In the genomic region with DNA sequence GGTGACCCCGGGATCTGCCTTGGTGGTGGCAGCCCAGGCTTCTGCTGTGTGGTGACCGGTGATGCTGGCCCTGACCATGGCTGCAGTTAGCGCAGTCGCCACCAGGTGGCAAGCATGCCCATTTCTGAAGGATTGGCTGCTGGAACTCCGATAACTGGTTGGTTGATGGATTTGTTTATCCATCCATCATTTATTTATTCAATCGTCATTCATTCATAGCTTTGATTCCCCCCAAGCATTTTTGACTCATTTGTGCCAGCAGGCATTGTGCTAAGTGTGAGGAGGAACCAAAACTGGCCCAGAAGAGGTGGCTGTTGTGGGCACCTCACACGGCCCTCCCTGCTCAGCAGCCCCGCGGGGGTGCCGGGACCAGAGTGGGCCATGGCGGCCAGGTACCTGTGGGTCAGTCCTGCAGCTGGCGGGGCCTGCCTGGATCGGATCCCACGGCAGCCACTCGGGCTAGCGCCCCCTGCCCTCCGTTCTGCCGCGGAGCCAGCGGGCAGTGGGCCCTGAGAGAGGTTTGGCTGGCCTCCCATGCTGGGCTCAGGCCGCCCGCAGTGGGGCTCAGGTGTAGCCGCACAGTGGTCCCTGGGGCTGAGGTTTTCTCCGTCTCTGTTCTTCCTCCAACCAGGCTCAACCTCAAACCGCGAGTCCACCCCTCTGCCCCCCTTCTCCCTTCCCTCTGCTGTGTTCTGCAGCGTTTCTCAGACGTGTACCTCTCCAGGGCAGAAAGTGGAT, we compare ENCODE assay signal across 8 cellular contexts. TPM values are rescaled to one million over a fixed set of nuclear protein-coding genes. Genes with fewer than 3 reads are reported as not detected.
DNase-seq lines count a peak whose midpoint lies in the region; ATAC-seq, FAIRE-seq and TF ChIP-seq lines count a peak whose summit lies in the region.

No MANE protein-coding gene starts in this region.

- peak overlapping the region; percentile 4 to 31 for H3K4me2 ChIP-seq in H1 (ENCODE audit: insufficient read depth in 1 of 2, low read depth in 2 of 2, low read length in 2 of 2)

- 32% methylated on average over 23 of the region's 28 CpGs; no CpG with 5 or more reads in 1 of the 2 experiments for WGBS in H1 (ENCODE audit: extremely low coverage in 1 of 2, insufficient coverage in 1 of 2, insufficient read length in 1 of 2, insufficient replicate concordance in 2 of 2, low coverage in 1 of 2, low lambda C conversion rate in 2 of 2, missing lambda C conversion rate in 1 of 2), 2 experiments

- H3K27me3 ChIP-seq in H1 (replicated peaks in 1 of 4; ENCODE audit: control insufficient read depth in 3 of 4, extremely low read depth in 1 of 4, insufficient read depth in 3 of 4, low read length in 3 of 4) = 0 out of 7 replicates have a peak, but pooled peaks cover 0 to 5% (median 0%) of the 10 kb centered on the region in 4 experiments

- H3K79me2 ChIP-seq in H1 (ENCODE audit: control insufficient read depth in 1 of 2, insufficient read depth in 2 of 2, low read length in 2 of 2) = no peaks in the 10 kb centered on the region

- peak; percentile 82 to 85 for TF ChIP-seq RAD21 in H1 (IDR thresholded peaks at IDR 0.05 in 1 of 2, conservative IDR thresholded peaks at IDR 0.05 in 1 of 2; ENCODE audit: low read depth in 2 of 2, low read length in 2 of 2)

- 0 out of 2 replicates have a peak overlapping the region, but pooled peaks have one; percentile 58 for H4K8ac ChIP-seq in H1 (ENCODE audit: extremely low read depth, insufficient read depth, low read length)

- H3K18ac ChIP-seq in H1 (ENCODE audit: extremely low read depth, low read length) = peak overlapping the region; percentile 43; the same call in 1 of the 2 replicates

- H2BK5ac ChIP-seq in H1 (ENCODE audit: low read depth, low read length) = no peak overlapping the region

- no peak overlapping the region for H4K91ac ChIP-seq in H1 (replicated peaks; ENCODE audit: insufficient read length, low read length)

- peaks cover 0 to 2% of the 10 kb centered on the region in 2 experiments for H4K20me1 ChIP-seq in H1 (replicated peaks in 1 of 2; ENCODE audit: control insufficient read depth in 1 of 2, insufficient read depth in 2 of 2, low read length in 2 of 2)

- H2BK15ac ChIP-seq in H1 (ENCODE audit: low read length) = peak overlapping the region; percentile 76; the same call in 1 of the 2 replicates

- H3K9me3 ChIP-seq in H1 (ENCODE audit: insufficient read depth in 2 of 2, low read depth in 1 of 2, low read length in 1 of 2) = peaks cover 5 to 18% of the 10 kb centered on the region in 2 experiments; a peak in 3 of 4 replicates

- no peak overlapping the region for H2AK5ac ChIP-seq in H1 (ENCODE audit: low read depth, low read length)

- no peak overlapping the region for H2BK120ac ChIP-seq in H1 (replicated peaks; ENCODE audit: low read depth, low read length)

- CTCF ChIA-PET in H1 (lab: Charles Lee; ENCODE audit: partially characterized antibody) = interaction anchor here (0.8 to 9.1 kb wide), 25 partner anchors 9 to 264 kb away, joined by 3 to 158 read pairs (median 5); a partner anchor contains a TSS

- no peak for TF ChIP-seq POLR2A in H1 (IDR thresholded peaks at IDR 0.05; ENCODE audit: control extremely low read depth in 1 of 2, low read depth in 2 of 2, low read length in 2 of 2)

- H3K4me3 ChIP-seq in H1 (ENCODE audit: extremely low read depth in 1 of 4, insufficient read depth in 2 of 4, low read depth in 3 of 4, low read length in 4 of 4) = peak overlapping the region in 1 of 4 experiments; percentile 35; a peak in 1 of 8 replicates

- no peaks in the 10 kb centered on the region for H3K36me3 ChIP-seq in H1 (ENCODE audit: control insufficient read depth in 2 of 4, insufficient read depth in 4 of 4, low read length in 3 of 4)

- no peak overlapping the region for H4K5ac ChIP-seq in H1 (ENCODE audit: insufficient read length, low read depth, low read length)

- peak overlapping the region; percentile 94 for H2BK20ac ChIP-seq in H1 (ENCODE audit: low read length)

- DNase-seq in AG20443 (ENCODE audit: low spot score) = peak; percentile 89
- DNase-seq in GOT3 (lab: John Stamatoyannopoulos, UW) = peak; percentile 60
- DNase-seq in NCI-H748 treated with DMSO at 0.1 percent for 48 hours (lab: John Stamatoyannopoulos, UW) = peak; percentile 13
- DNase-seq in activated CD8-positive, alpha-beta memory T cell treated with anti-CD3 and anti-CD28 coated beads for 4 hours (ENCODE audit: low read depth in 2 of 2) = peak; percentile 44 to 56
- peak; percentile 44 to 98 for DNase-seq in H1 (ENCODE audit: low read depth in 1 of 2, low spot score in 2 of 2)
- DNase-seq in midbrain (lab: John Stamatoyannopoulos, UW) = peak; percentile 82
- peak; percentile 30 to 54 for DNase-seq in stimulated activated CD8-positive, alpha-beta memory T cell treated with anti-CD3 and anti-CD28 coated beads, Interleukin-15, amount 100 ng/mL, for 4 hours (ENCODE audit: low read depth in 2 of 2)

- POLR2A ChIA-PET in H1 (lab: Charles Lee; ENCODE audit: partially characterized antibody) = interaction anchor here (1.1 to 4.3 kb wide), 3 partner anchors 21 to 60 kb away, joined by 3 to 23 read pairs (median 7); a partner anchor contains a TSS

- H3K27ac ChIP-seq in H1 (ENCODE audit: low read depth, low read length) = no peak overlapping the region

- H3K4ac ChIP-seq in H1 (replicated peaks; ENCODE audit: insufficient read length, low read depth, low read length) = no peak overlapping the region

- FAIRE-seq in H1 (lab: Jason Lieb, UNC) = peak; percentile 92

- H3K4me1 ChIP-seq in H1 (replicated peaks in 1 of 4; ENCODE audit: control insufficient read depth in 3 of 4, insufficient read depth in 4 of 4, low read length in 3 of 4) = peaks cover 0 to 20% (median 14%) of the 10 kb centered on the region in 4 experiments; a peak in 6 of 7 replicates

- TF ChIP-seq EP300 in H1 (IDR thresholded peaks at IDR 0.05; ENCODE audit: borderline replicate concordance in 1 of 2, low read depth in 2 of 2, low read length in 2 of 2) = no peak

- peak; percentile 94 to 98 (median 96) for TF ChIP-seq CTCF in H1 (IDR thresholded peaks at IDR 0.05; ENCODE audit: control extremely low read depth in 1 of 3, insufficient read depth in 1 of 3, low read depth in 1 of 3, low read length in 3 of 3)

- H3K23ac ChIP-seq in H1 (ENCODE audit: insufficient read length) = no peak overlapping the region

- no peak overlapping the region for H3K56ac ChIP-seq in H1 (replicated peaks; ENCODE audit: insufficient read length, low read depth, low read length)

- peak overlapping the region; percentile 83; the same call in 1 of the 2 replicates for H2AFZ ChIP-seq in H1 (ENCODE audit: low read length)

- H3K79me1 ChIP-seq in H1 (ENCODE audit: low read depth, low read length) = no peaks in the 10 kb centered on the region

- no peak overlapping the region for H3K9ac ChIP-seq in H1 (replicated peaks in 1 of 4; ENCODE audit: extremely low read depth in 1 of 4, low read depth in 3 of 4, low read length in 3 of 4)

- H3K14ac ChIP-seq in H1 (ENCODE audit: insufficient read length) = no peak overlapping the region

- H2BK12ac ChIP-seq in H1 (ENCODE audit: low read depth, low read length) = 0 out of 2 replicates have a peak overlapping the region, but pooled peaks have one; percentile 68

- no peak for ATAC-seq in HG03520 (IDR thresholded peaks at IDR 0.05; ENCODE audit: unreplicated experiment)

- H3K23me2 ChIP-seq in H1 (ENCODE audit: low read depth, low read length) = no peaks in the 10 kb centered on the region; the same call in 1 of the 2 replicates

TF ChIP-seq in H1, 55 proteins besides CTCF, POLR2A, EP300 and RAD21:
- 0 out of 2 replicates have a peak, but pooled peaks have one; percentile 34 for TF ChIP-seq CHD2 (IDR thresholded peaks at IDR 0.05; ENCODE audit: low read length)
- TF ChIP-seq POLR2AphosphoS5 (IDR thresholded peaks at IDR 0.05; ENCODE audit: low read depth, low read length) = no peak
- TF ChIP-seq RFX5 (IDR thresholded peaks at IDR 0.05; ENCODE audit: borderline replicate concordance, low read depth, low read length) = 0 out of 2 replicates have a peak, but pooled peaks have one; percentile 19
- TF ChIP-seq NANOG (IDR thresholded peaks at IDR 0.05; ENCODE audit: insufficient read depth, low read depth, low read length, poor library complexity, severe bottlenecking) = peak; percentile 13

RNA-seq across cellular contexts. Expression of a gene that starts 28.8 kb away (rescaled TPM):
- total RNA-seq in H1 (2021; fragmentation: NEBNext Ultra II Directional; extraction: Animal tissue kit (Norgen Biotek cat#: 25700)) = 21.7 and 24.2 TPM in 2 replicates
- polyA plus RNA-seq in H1 (2011; rRNA removed) = 24.0 and 34.4 TPM in 2 replicates
- 23.6 TPM for polyA plus RNA-seq in H1 (2011; cell fraction: cytosol; rRNA removed)
- polyA plus RNA-seq in H1 (2011; cell fraction: nucleus; rRNA removed) = 46.6 TPM
- polyA plus RNA-seq in H1 (2012, experiment 1 of 2) = 22.1 to 30.6 TPM (median 25.9 TPM) in 4 replicates
- polyA plus RNA-seq in H1 (2012, experiment 2 of 2) = 18.4 TPM
- polyA plus RNA-seq in H1 (2013, experiment 1 of 2) = 35.2 TPM
- polyA plus RNA-seq in H1 (2013, experiment 2 of 2) = 29.2 TPM
- polyA minus RNA-seq in H1 (2011; rRNA and poly(A)+ RNA removed) = 24.6 and 29.1 TPM in 2 replicates
- 32.7 TPM for polyA minus RNA-seq in H1 (2011; cell fraction: cytosol; rRNA and poly(A)+ RNA removed)
- 31.4 TPM for polyA minus RNA-seq in H1 (2011; cell fraction: nucleus; rRNA and poly(A)+ RNA removed)

RNA-seq across cellular contexts. Expression of a gene that starts 32.0 kb away (rescaled TPM):
- 0.15 TPM in 1 of 2 replicates, not detected in the other for total RNA-seq in H1 (2021; fragmentation: NEBNext Ultra II Directional; extraction: Animal tissue kit (Norgen Biotek cat#: 25700))
- 0.06 and 0.20 TPM in 2 replicates for polyA plus RNA-seq in H1 (2011; rRNA removed)
- 0.12 TPM for polyA plus RNA-seq in H1 (2011; cell fraction: cytosol; rRNA removed)
- 0.29 TPM for polyA plus RNA-seq in H1 (2011; cell fraction: nucleus; rRNA removed)
- 0.15 to 0.25 TPM (median 0.25 TPM) in 3 of 4 replicates, not detected in the other for polyA plus RNA-seq in H1 (2012, experiment 1 of 2)
- polyA plus RNA-seq in H1 (2012, experiment 2 of 2) = 0.35 TPM
- 0.12 TPM for polyA plus RNA-seq in H1 (2013, experiment 1 of 2)
- 0.17 TPM for polyA plus RNA-seq in H1 (2013, experiment 2 of 2)
- polyA minus RNA-seq in H1 (2011; rRNA and poly(A)+ RNA removed) = 0.09 and 0.10 TPM in 2 replicates
- not detected for polyA minus RNA-seq in H1 (2011; cell fraction: cytosol; rRNA and poly(A)+ RNA removed)
- polyA minus RNA-seq in H1 (2011; cell fraction: nucleus; rRNA and poly(A)+ RNA removed) = 1.3 TPM

RNA-seq across cellular contexts. Expression of a gene that starts 58.1 kb away (rescaled TPM):
- 0.80 and 0.88 TPM in 2 replicates for total RNA-seq in H1 (2021; fragmentation: NEBNext Ultra II Directional; extraction: Animal tissue kit (Norgen Biotek cat#: 25700))
- polyA plus RNA-seq in H1 (2011; rRNA removed) = 0.67 and 1.5 TPM in 2 replicates
- 0.94 TPM for polyA plus RNA-seq in H1 (2011; cell fraction: cytosol; rRNA removed)
- polyA plus RNA-seq in H1 (2011; cell fraction: nucleus; rRNA removed) = 5.0 TPM
- 0.64 to 1.2 TPM (median 0.93 TPM) in 4 replicates for polyA plus RNA-seq in H1 (2012, experiment 1 of 2)
- 0.84 TPM for polyA plus RNA-seq in H1 (2012, experiment 2 of 2)
- 0.97 TPM for polyA plus RNA-seq in H1 (2013, experiment 1 of 2)
- 0.87 TPM for polyA plus RNA-seq in H1 (2013, experiment 2 of 2)
- 0.39 and 0.73 TPM in 2 replicates for polyA minus RNA-seq in H1 (2011; rRNA and poly(A)+ RNA removed)
- 0.88 TPM for polyA minus RNA-seq in H1 (2011; cell fraction: cytosol; rRNA and poly(A)+ RNA removed)
- polyA minus RNA-seq in H1 (2011; cell fraction: nucleus; rRNA and poly(A)+ RNA removed) = 2.2 TPM

Comparison
In these comparisons a context has a peak if more than half of its experiments do, and no peak if none do; other contexts are left out.
1. DNase-seq: peak in every context shown above with its lines; median percentile 89 in AG20443; 82 in midbrain; 71 in H1; 60 in GOT3; 50 in activated CD8-positive, alpha-beta memory T cell treated with anti-CD3 and anti-CD28 coated beads for 4 hours; 42 in stimulated activated CD8-positive, alpha-beta memory T cell treated with anti-CD3 and anti-CD28 coated beads, Interleukin-15, amount 100 ng/mL, for 4 hours; 13 in NCI-H748 treated with DMSO at 0.1 percent for 48 hours.